8 cellular contexts compared by ENCODE assay signal in the genomic region with DNA sequence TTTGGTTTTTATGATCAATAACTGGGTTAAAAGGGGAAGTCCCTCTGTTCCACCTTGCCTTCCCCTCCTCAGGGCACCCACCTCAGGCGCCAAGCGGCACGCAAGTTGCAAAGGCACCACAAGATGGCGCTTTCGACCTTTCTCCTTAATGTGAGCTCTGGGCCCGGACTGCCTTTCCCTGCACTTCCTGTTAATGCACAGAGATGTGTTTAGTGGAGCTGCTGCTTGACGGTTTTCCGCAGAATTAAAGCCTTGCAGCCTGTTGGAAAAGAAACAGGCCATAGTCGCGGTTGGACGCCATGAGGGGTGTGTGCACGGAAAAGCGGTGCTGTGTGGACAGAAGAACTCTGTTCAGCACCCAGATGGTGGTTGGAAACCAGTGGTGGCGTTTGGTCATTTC. TPM values are rescaled to one million over a fixed set of nuclear protein-coding genes. Genes with fewer than 3 reads are reported as not detected.
DNase-seq lines count a peak whose midpoint lies in the region; ATAC-seq, FAIRE-seq and TF ChIP-seq lines count a peak whose summit lies in the region.

No MANE protein-coding gene starts in this region.

- intact Hi-C loops in GM12878 (cut with micrococcal nuclease; ENCODE audit: unreplicated experiment) = loop anchor here (1.0 kb wide), 1 partner anchor 269 kb away; no protein-coding TSS in a partner anchor

- POLR2A ChIA-PET in GM12878 (lab: Charles Lee) = no interaction called here

- FAIRE-seq in GM12878 (lab: Jason Lieb, UNC) = peak; percentile 98

- H3K4me2 ChIP-seq in GM12878 (ENCODE audit: control insufficient read depth, insufficient read depth) = no peak overlapping the region

- CTCF ChIA-PET in GM12878 (lab: Yijun Ruan, JAX) = interaction anchor here (0.6 to 10.2 kb wide), 23 partner anchors 9 to 330 kb away, joined by 3 to 203 read pairs (median 4); partner anchors contain the start of gene DCANP1

- H3K4me1 ChIP-seq in GM12878 (ENCODE audit: control insufficient read depth, insufficient read depth, low read length) = no peaks in the 10 kb centered on the region

- H3K4me3 ChIP-seq in GM12878 = no peak overlapping the region

- H2AFZ ChIP-seq in GM12878 (ENCODE audit: control insufficient read depth, low read depth, low read length) = peak overlapping the region; percentile 46

- ATAC-seq in HG02852 (IDR thresholded peaks at IDR 0.05; ENCODE audit: unreplicated experiment) (peak; percentile 99), GM12878 (peak; percentile 99)

- in situ Hi-C loops in GM13976 (cut with MboI; ENCODE audit: low sequenced_read_pairs, unreplicated experiment) (loop anchor here (10.0 kb wide), 1 partner anchor 274 kb away; the partner anchor contains the start of gene SLC25A48), GM12878 (cut with MboI) (no loop called here)

- H3K36me3 ChIP-seq in GM12878 (ENCODE audit: control insufficient read depth in 2 of 2, insufficient read depth in 2 of 2, low read length in 1 of 2) = no peaks in the 10 kb centered on the region

- BruUV-seq in GM12878 (replicated peaks; lab: Mats Ljungman, UMichigan) = no TSS peak

- no peak for TF ChIP-seq POLR2A in GM12878 (IDR thresholded peaks at IDR 0.05; ENCODE audit: low read depth, low read length)

- H3K9me3 ChIP-seq in GM12878 (replicated peaks; ENCODE audit: control insufficient read depth, insufficient read depth, low read length) = no peaks in the 10 kb centered on the region; the same call in 2 of the 3 replicates

- H3K27me3 ChIP-seq in GM12878 (replicated peaks in 1 of 2; ENCODE audit: control insufficient read depth in 2 of 2, insufficient read depth in 2 of 2, low read length in 1 of 2) = peaks cover 3% of the 10 kb centered on the region in 2 experiments; a peak in 3 of 4 replicates

- DNase-seq in A172 (ENCODE audit: low spot score) (peak; percentile 84), GM13976 (ENCODE audit: low spot score) (peak; percentile 83), NCI-H146 treated with DMSO at 0.1 percent for 48 hours (lab: John Stamatoyannopoulos, UW; ENCODE audit: unreplicated experiment) (peak; percentile 53), T-helper 9 cell (peak; percentile 23), GM12878 (ENCODE audit: low read depth, low spot score) (peak; percentile 21), inferior parietal cortex (ENCODE audit: extremely low spot score) (peak; percentile 93)
- peak; percentile 12 to 74 (median 54) for DNase-seq in stimulated activated CD4-positive, alpha-beta T cell treated with anti-CD3 and anti-CD28 coated beads, Interleukin-1b, Interleukin-23, amount 100 ng/mL, for 24 hours (ENCODE audit: low read depth in 4 of 4, low spot score in 1 of 4)

- peak; percentile 70 for TF ChIP-seq RAD21 in GM12878 (IDR thresholded peaks at IDR 0.05; ENCODE audit: insufficient read depth, low read depth, low read length)

- no peak for TF ChIP-seq EP300 in GM12878 (IDR thresholded peaks at IDR 0.05; ENCODE audit: borderline replicate concordance in 1 of 2, control insufficient read depth in 1 of 2, low read depth in 2 of 2, low read length in 2 of 2)

- RAD21 ChIA-PET in GM12878 (lab: Charles Lee; ENCODE audit: unreplicated experiment) = interaction anchor here (0.7 to 2.7 kb wide), 5 partner anchors 9 to 270 kb away, joined by 3 to 26 read pairs (median 4); no protein-coding TSS in a partner anchor

- H3K27ac ChIP-seq in GM12878 (ENCODE audit: control insufficient read depth, insufficient read depth) = no peak overlapping the region

- WGBS in GM12878 (ENCODE audit: insufficient coverage, insufficient replicate concordance, low lambda C conversion rate, missing lambda C conversion rate) = 6% methylated on average over 14 of the region's 14 CpGs

- no peaks in the 10 kb centered on the region for H3K79me2 ChIP-seq in GM12878 (ENCODE audit: control insufficient read depth, insufficient read depth, low read length)

- no peak overlapping the region for H3K9ac ChIP-seq in GM12878 (ENCODE audit: control insufficient read depth, insufficient read depth, low read length)

- no peaks in the 10 kb centered on the region for H4K20me1 ChIP-seq in GM12878 (ENCODE audit: control insufficient read depth, insufficient read depth)

- SMC1A ChIA-PET in GM12878 (lab: Charles Lee; ENCODE audit: uncharacterized antibody, unreplicated experiment) = interaction anchor here (1.5 kb wide), 1 partner anchor 270 kb away, joined by 5 read pairs; no protein-coding TSS in a partner anchor

- peak; percentile 77 for TF ChIP-seq CTCF in GM13976 (IDR thresholded peaks at IDR 0.05; ENCODE audit: borderline replicate concordance, control extremely low read depth, extremely low read depth, insufficient read depth, missing control alignments)
- peak; percentile 78 to 87 (median 85) for TF ChIP-seq CTCF in GM12878 (IDR thresholded peaks at IDR 0.05 in 2 of 3, conservative IDR thresholded peaks at IDR 0.05 in 1 of 3; ENCODE audit: control insufficient read depth in 2 of 3, extremely low read depth in 1 of 3, insufficient read depth in 1 of 3, low read depth in 3 of 3, low read length in 3 of 3)

TF ChIP-seq in GM12878, 131 proteins besides CTCF, POLR2A, EP300 and RAD21 (continues in another document):
- no peak for TF ChIP-seq TARDBP (IDR thresholded peaks at IDR 0.05; ENCODE audit: borderline replicate concordance)
- no peak for TF ChIP-seq PAX5 (IDR thresholded peaks at IDR 0.05; ENCODE audit: borderline replicate concordance, low read depth, low read length)
- no peak for TF ChIP-seq SMAD1 (IDR thresholded peaks at IDR 0.05; ENCODE audit: low read depth, partially characterized antibody)
- TF ChIP-seq, protein P1, sequence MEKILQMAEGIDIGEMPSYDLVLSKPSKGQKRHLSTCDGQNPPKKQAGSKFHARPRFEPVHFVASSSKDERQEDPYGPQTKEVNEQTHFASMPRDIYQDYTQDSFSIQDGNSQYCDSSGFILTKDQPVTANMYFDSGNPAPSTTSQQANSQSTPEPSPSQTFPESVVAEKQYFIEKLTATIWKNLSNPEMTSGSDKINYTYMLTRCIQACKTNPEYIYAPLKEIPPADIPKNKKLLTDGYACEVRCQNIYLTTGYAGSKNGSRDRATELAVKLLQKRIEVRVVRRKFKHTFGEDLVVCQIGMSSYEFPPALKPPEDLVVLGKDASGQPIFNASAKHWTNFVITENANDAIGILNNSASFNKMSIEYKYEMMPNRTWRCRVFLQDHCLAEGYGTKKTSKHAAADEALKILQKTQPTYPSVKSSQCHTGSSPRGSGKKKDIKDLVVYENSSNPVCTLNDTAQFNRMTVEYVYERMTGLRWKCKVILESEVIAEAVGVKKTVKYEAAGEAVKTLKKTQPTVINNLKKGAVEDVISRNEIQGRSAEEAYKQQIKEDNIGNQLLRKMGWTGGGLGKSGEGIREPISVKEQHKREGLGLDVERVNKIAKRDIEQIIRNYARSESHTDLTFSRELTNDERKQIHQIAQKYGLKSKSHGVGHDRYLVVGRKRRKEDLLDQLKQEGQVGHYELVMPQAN (conservative IDR thresholded peaks at IDR 0.05) = no peak

RNA-seq across cellular contexts. Expression of gene CXCL14, which starts 17.9 kb away (rescaled TPM):
- total RNA-seq in A172 (2014; rRNA removed; shearing (Covaris generic)) = not detected in 2 replicates
- not detected in 2 replicates for total RNA-seq in GM12878 (2013; cell fraction: nucleolus; rRNA removed)
- total RNA-seq in GM12878 (2014; rRNA removed) (not detected in 2 replicates), GM12878 (2014; rRNA removed; fragmentation: Illumina TruSeq; extraction: Trizol) (not detected in 2 replicates), GM12878 (2021) (not detected in 2 replicates)
- polyA plus RNA-seq in GM12878 (2011; ENCODE audit: low read depth) = 0.20 TPM
- polyA plus RNA-seq in GM12878 (2011; rRNA removed) (0.05 and 0.09 TPM in 2 replicates), GM12878 (2014; fragmentation: Illumina TruSeq; extraction: Trizol) (not detected in 2 replicates), GM12878 (2014; fragmentation: Nextera tagmentation; extraction: Ambion mirVana) (not detected), GM12878 (2014; rRNA removed) (not detected in 2 replicates), GM12878 (2016; fragmentation: Nextera tagmentation; extraction: Ambion mirVana) (not detected)
- polyA plus RNA-seq in GM12878 (2011; cell fraction: cytosol; rRNA removed) = 0.07 TPM in 1 of 2 replicates, not detected in the other
- polyA plus RNA-seq in GM12878 (2011; cell fraction: nucleus; rRNA removed) = not detected in 2 replicates
- polyA plus RNA-seq in GM12878 (2012) = 0.26 and 0.36 TPM in 2 replicates
- not detected in 2 replicates for polyA minus RNA-seq in GM12878 (2011; rRNA and poly(A)+ RNA removed)
- not detected in 2 replicates for polyA minus RNA-seq in GM12878 (2011; cell fraction: cytosol; rRNA and poly(A)+ RNA removed)
- not detected in 2 replicates for polyA minus RNA-seq in GM12878 (2011; cell fraction: nucleus; rRNA and poly(A)+ RNA removed)

RNA-seq across cellular contexts. Expression of gene NEUROG1, which starts 25.1 kb away (rescaled TPM):
- total RNA-seq in A172 (2014; rRNA removed; shearing (Covaris generic)) = not detected in 2 replicates
- total RNA-seq in GM12878 (2013; cell fraction: nucleolus; rRNA removed) = not detected in 2 replicates
- not detected in 2 replicates for total RNA-seq in GM12878 (2014; rRNA removed)
- total RNA-seq in GM12878 (2014; rRNA removed; fragmentation: Illumina TruSeq; extraction: Trizol) = not detected in 2 replicates
- total RNA-seq in GM12878 (2021) = not detected in 2 replicates
- not detected for polyA plus RNA-seq in GM12878 (2011; ENCODE audit: low read depth)
- not detected in 2 replicates for polyA plus RNA-seq in GM12878 (2011; rRNA removed)
- polyA plus RNA-seq in GM12878 (2011; cell fraction: cytosol; rRNA removed) = not detected in 2 replicates
- polyA plus RNA-seq in GM12878 (2011; cell fraction: nucleus; rRNA removed) = not detected in 2 replicates
- polyA plus RNA-seq in GM12878 (2012) = not detected in 2 replicates
- polyA plus RNA-seq in GM12878 (2014; fragmentation: Illumina TruSeq; extraction: Trizol) = not detected in 2 replicates
- polyA plus RNA-seq in GM12878 (2014; fragmentation: Nextera tagmentation; extraction: Ambion mirVana) = not detected
- polyA plus RNA-seq in GM12878 (2014; rRNA removed) = not detected in 2 replicates
- polyA plus RNA-seq in GM12878 (2016; fragmentation: Nextera tagmentation; extraction: Ambion mirVana) = not detected
- not detected in 2 replicates for polyA minus RNA-seq in GM12878 (2011; rRNA and poly(A)+ RNA removed)
- not detected in 2 replicates for polyA minus RNA-seq in GM12878 (2011; cell fraction: cytosol; rRNA and poly(A)+ RNA removed)
- polyA minus RNA-seq in GM12878 (2011; cell fraction: nucleus; rRNA and poly(A)+ RNA removed) = not detected in 2 replicates

Comparison
In these comparisons a context has a peak if more than half of its experiments do, and no peak if none do; other contexts are left out.
1. DNase-seq: peak in every context shown above with its lines; median percentile 93 in inferior parietal cortex; 84 in A172; 83 in GM13976; 54 in stimulated activated CD4-positive, alpha-beta T cell treated with anti-CD3 and anti-CD28 coated beads, Interleukin-1b, Interleukin-23, amount 100 ng/mL, for 24 hours; 53 in NCI-H146 treated with DMSO at 0.1 percent for 48 hours; 23 in T-helper 9 cell; 21 in GM12878.